Comparison of ENCODE assay signal across 1 cellular context in the genomic region with DNA sequence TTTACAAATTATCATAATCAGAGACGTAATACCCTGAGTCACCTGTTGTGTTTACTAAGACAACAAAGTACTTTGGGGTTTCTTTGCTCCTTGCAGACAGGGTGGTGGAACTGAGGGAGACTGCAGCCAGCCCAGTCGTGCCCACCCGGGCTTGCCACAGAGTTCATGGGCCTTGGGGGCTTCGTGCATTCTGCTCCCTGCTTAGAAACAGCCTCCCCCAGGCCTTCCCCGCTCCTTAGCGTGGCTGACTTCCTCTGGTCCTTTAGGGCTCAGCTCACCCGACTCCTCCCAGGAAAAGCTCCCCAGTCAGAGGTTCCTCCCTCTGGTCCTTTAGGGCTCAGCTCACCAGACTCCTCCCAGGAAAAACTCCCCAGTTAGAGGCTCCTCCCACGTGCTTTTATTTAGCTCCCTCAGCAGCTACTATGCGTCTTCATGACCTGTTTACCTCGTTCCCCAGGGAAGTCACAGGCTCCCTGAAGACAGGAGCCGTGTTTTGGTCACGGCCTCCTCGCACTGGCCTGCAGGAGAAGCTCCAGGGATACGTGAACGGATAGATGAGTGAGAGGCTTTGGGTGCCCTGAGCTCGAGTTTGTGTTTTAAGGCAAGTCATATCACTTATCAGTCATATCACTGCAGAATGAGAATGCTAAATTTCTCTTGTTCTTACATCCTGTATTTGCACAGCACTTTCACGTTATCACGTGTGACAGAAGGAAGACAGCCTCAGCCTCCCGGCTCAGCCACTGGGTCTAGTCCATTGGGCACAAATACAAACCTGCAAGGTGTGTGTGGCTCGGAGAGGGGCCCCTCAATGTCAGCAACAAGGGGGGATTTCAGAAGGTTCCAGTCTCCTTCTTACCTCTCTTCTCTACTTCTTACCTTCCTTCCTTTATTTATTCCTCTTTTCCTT.
TF ChIP-seq lines count a peak whose summit lies in the region.

No MANE protein-coding gene starts in this region.

TF ChIP-seq in K562, 482 proteins besides CTCF, POLR2A, EP300 and RAD21 (continued from another document):
- TF ChIP-seq, protein P1, sequence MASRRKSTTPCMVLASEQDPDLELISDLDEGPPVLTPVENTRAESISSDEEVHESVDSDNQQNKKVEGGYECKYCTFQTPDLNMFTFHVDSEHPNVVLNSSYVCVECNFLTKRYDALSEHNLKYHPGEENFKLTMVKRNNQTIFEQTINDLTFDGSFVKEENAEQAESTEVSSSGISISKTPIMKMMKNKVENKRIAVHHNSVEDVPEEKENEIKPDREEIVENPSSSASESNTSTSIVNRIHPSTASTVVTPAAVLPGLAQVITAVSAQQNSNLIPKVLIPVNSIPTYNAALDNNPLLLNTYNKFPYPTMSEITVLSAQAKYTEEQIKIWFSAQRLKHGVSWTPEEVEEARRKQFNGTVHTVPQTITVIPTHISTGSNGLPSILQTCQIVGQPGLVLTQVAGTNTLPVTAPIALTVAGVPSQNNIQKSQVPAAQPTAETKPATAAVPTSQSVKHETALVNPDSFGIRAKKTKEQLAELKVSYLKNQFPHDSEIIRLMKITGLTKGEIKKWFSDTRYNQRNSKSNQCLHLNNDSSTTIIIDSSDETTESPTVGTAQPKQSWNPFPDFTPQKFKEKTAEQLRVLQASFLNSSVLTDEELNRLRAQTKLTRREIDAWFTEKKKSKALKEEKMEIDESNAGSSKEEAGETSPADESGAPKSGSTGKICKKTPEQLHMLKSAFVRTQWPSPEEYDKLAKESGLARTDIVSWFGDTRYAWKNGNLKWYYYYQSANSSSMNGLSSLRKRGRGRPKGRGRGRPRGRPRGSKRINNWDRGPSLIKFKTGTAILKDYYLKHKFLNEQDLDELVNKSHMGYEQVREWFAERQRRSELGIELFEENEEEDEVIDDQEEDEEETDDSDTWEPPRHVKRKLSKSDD (conservative IDR thresholded peaks at IDR 0.05; ENCODE audit: low read length) = no peak
- TF ChIP-seq SMAD2 (IDR thresholded peaks at IDR 0.05; ENCODE audit: low read depth, low read length) = no peak
- TF ChIP-seq NCOA1 (IDR thresholded peaks at IDR 0.05; ENCODE audit: low read depth) = peak; percentile 56; the same call in 1 of the 2 replicates
- TF ChIP-seq NR2C1 (IDR thresholded peaks at IDR 0.05) = no peak
- no peak for TF ChIP-seq NR2C1 (tag; IDR thresholded peaks at IDR 0.05)
- no peak for TF ChIP-seq ZNF146 (CRISPR knock-in tag; IDR thresholded peaks at IDR 0.05; ENCODE audit: unreplicated experiment)
- TF ChIP-seq THRAP3 (IDR thresholded peaks at IDR 0.05; ENCODE audit: borderline replicate concordance) = no peak
- peak; percentile 61; the same call in 1 of the 2 replicates for TF ChIP-seq KAT7 (CRISPR knock-in tag; IDR thresholded peaks at IDR 0.05; ENCODE audit: borderline replicate concordance)
- peak; percentile 66; the same call in 1 of the 2 replicates for TF ChIP-seq ZNF589 (CRISPR knock-in tag; IDR thresholded peaks at IDR 0.05; ENCODE audit: low read depth)
- TF ChIP-seq SNIP1 (IDR thresholded peaks at IDR 0.05; ENCODE audit: low read depth) = no peak
- TF ChIP-seq, protein P2, sequence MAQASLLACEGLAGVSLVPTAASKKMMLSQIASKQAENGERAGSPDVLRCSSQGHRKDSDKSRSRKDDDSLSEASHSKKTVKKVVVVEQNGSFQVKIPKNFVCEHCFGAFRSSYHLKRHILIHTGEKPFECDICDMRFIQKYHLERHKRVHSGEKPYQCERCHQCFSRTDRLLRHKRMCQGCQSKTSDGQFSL (CRISPR knock-in tag; IDR thresholded peaks at IDR 0.05) = no peak
- TF ChIP-seq, protein P2 (tag; IDR thresholded peaks at IDR 0.05) = no peak
- TF ChIP-seq, protein P3, sequence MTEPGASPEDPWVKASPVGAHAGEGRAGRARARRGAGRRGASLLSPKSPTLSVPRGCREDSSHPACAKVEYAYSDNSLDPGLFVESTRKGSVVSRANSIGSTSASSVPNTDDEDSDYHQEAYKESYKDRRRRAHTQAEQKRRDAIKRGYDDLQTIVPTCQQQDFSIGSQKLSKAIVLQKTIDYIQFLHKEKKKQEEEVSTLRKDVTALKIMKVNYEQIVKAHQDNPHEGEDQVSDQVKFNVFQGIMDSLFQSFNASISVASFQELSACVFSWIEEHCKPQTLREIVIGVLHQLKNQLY (CRISPR knock-in tag; conservative IDR thresholded peaks at IDR 0.05) = 0 out of 4 replicates have a peak, but pooled peaks of 1 of the 2 experiments have one; percentile 63
- peak; percentile 69; the same call in 1 of the 2 replicates for TF ChIP-seq POLR2H (tag; IDR thresholded peaks at IDR 0.05; ENCODE audit: low read depth)
- TF ChIP-seq, protein P4, sequence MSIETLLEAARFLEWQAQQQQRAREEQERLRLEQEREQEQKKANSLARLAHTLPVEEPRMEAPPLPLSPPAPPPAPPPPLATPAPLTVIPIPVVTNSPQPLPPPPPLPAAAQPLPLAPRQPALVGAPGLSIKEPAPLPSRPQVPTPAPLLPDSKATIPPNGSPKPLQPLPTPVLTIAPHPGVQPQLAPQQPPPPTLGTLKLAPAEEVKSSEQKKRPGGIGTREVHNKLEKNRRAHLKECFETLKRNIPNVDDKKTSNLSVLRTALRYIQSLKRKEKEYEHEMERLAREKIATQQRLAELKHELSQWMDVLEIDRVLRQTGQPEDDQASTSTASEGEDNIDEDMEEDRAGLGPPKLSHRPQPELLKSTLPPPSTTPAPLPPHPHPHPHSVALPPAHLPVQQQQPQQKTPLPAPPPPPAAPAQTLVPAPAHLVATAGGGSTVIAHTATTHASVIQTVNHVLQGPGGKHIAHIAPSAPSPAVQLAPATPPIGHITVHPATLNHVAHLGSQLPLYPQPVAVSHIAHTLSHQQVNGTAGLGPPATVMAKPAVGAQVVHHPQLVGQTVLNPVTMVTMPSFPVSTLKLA (conservative IDR thresholded peaks at IDR 0.05) = peak; percentile 91 to 94
- no peak for TF ChIP-seq ZNF124 (CRISPR knock-in tag; IDR thresholded peaks at IDR 0.05)
- no peak for TF ChIP-seq ZNF707 (CRISPR knock-in tag; conservative IDR thresholded peaks at IDR 0.05)
- TF ChIP-seq GABPB2 (CRISPR knock-in tag; conservative IDR thresholded peaks at IDR 0.05) = no peak
- TF ChIP-seq ZNF263 (CRISPR knock-in tag; IDR thresholded peaks at IDR 0.05; ENCODE audit: borderline replicate concordance) = peak; percentile 96
- TF ChIP-seq MYBL2 (IDR thresholded peaks at IDR 0.05; ENCODE audit: low read depth) = no peak
- no peak for TF ChIP-seq MYBL2 (CRISPR knock-in tag; IDR thresholded peaks at IDR 0.05; ENCODE audit: borderline replicate concordance)
- no peak for TF ChIP-seq CBX1 (IDR thresholded peaks at IDR 0.05; ENCODE audit: low read depth)
- TF ChIP-seq SP2 (IDR thresholded peaks at IDR 0.05; ENCODE audit: extremely low read depth, low read depth, low read length, poor library complexity, severe bottlenecking) = no peak
- no peak for TF ChIP-seq ZNF165 (CRISPR knock-in tag; IDR thresholded peaks at IDR 0.05; ENCODE audit: borderline replicate concordance)
- TF ChIP-seq CHD2 (IDR thresholded peaks at IDR 0.05; ENCODE audit: low read depth, low read length) = no peak
- no peak for TF ChIP-seq ZNF324 (CRISPR knock-in tag; IDR thresholded peaks at IDR 0.05)
- TF ChIP-seq SPI1 (IDR thresholded peaks at IDR 0.05; ENCODE audit: borderline replicate concordance, low read depth, low read length) = peak; percentile 93
